ENCODE assay signal across 17 cellular contexts in the genomic region with DNA sequence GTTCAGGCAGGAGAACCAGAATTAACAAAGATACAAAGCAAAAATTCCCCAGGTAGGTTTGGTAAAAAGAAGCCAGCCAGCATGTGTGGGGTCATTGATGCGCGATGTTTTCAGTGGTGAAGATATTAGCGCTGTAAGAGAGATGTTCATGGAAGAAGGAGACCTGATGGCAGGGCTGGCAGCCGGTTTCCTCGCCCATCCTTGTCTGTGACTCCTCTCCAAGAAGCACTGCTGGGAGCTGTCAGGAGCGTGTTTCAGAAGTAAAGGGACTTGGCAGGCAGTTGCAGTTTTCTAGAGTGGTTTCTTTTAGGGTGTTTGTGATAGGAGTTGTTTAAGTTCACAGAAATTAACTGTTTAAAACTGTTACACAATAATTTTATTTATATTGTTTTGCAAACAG. TPM values are rescaled to one million over a fixed set of nuclear protein-coding genes. Genes with fewer than 3 reads are reported as not detected.
DNase-seq lines count a peak whose midpoint lies in the region; ATAC-seq and TF ChIP-seq lines count a peak whose summit lies in the region.
"Had no signal": no experiment of that assay in that cellular context is flagged by ENCODE, and none has a peak within 500 bp of the region (broad histone marks: within the 10 kb centered on the region; RNA-seq: fewer than 3 reads in every experiment).

No MANE protein-coding gene starts in this region.

- H3K36me3 Mint-ChIP-seq in T-helper 17 cell (ENCODE audit: low read depth) (peaks cover 8% of the 10 kb centered on the region), endodermal cell (ENCODE audit: low read depth) (peaks cover 33% of the 10 kb centered on the region)

- H3K18ac ChIP-seq in trophoblast cell (ENCODE audit: low read length), result no peak overlapping the region

- peaks cover 6% of the 10 kb centered on the region for H3K4me1 ChIP-seq in endodermal cell (ENCODE audit: control insufficient read depth, insufficient read depth, low read length)
- H3K4me1 ChIP-seq in trophoblast cell (ENCODE audit: control insufficient read depth in 1 of 2, insufficient read depth in 2 of 2, low read length in 2 of 2), result peaks cover 0 to 2% of the 10 kb centered on the region in 2 experiments

- H3K23ac ChIP-seq in trophoblast cell (ENCODE audit: low read length), result no peak overlapping the region

- ATAC-seq in T-helper 17 cell (no peak), HG03354 (IDR thresholded peaks at IDR 0.05; ENCODE audit: poor library complexity, severe bottlenecking, unreplicated experiment) (no peak), HG02642 (IDR thresholded peaks at IDR 0.05; ENCODE audit: poor library complexity, unreplicated experiment) (no peak), HG03571 (IDR thresholded peaks at IDR 0.05; ENCODE audit: unreplicated experiment) (no peak)
- ATAC-seq: CD8-positive, alpha-beta T cell; HepG2 had no signal

- no peak overlapping the region for H4K12ac ChIP-seq in trophoblast cell (ENCODE audit: low read depth, low read length)

- peaks cover 41% of the 10 kb centered on the region for H3K36me3 ChIP-seq in endodermal cell (ENCODE audit: control insufficient read depth, insufficient read depth, low read length)
- H3K36me3 ChIP-seq in trophoblast cell (ENCODE audit: control insufficient read depth in 1 of 2, insufficient read depth in 2 of 2, low read length in 2 of 2), result peaks cover 0 to 9% of the 10 kb centered on the region in 2 experiments

- H3K27ac Mint-ChIP-seq in T-helper 17 cell (peak overlapping the region; percentile 22), endodermal cell (peak overlapping the region; percentile 3)
- H3K27ac Mint-ChIP-seq: CD8-positive, alpha-beta T cell had no signal

- H2AFZ ChIP-seq in trophoblast cell (ENCODE audit: insufficient read depth, low read length, poor library complexity), result no peak overlapping the region

- H3K9me3 Mint-ChIP-seq in endodermal cell, result peaks cover 23% of the 10 kb centered on the region
- H3K9me3 Mint-ChIP-seq: CD8-positive, alpha-beta T cell had no signal

- H3K27ac ChIP-seq in endodermal cell (ENCODE audit: low read depth, low read length), result no peak overlapping the region
- H3K27ac ChIP-seq in trophoblast cell (ENCODE audit: low read depth, low read length), result no peak overlapping the region

- WGBS in endodermal cell (ENCODE audit: insufficient coverage in 1 of 2, insufficient read length in 1 of 2), 2 experiments, result 87 to 96% methylated on average over 3 to 6 of the region's 6 CpGs
- no CpG with 5 or more reads among the region's 6 CpGs for WGBS in trophoblast cell (ENCODE audit: extremely low coverage, insufficient coverage, insufficient read length)

- H3K9me3 ChIP-seq in T-helper 17 cell (ENCODE audit: control insufficient read depth, low read length, poor library complexity, severe bottlenecking) (no peaks in the 10 kb centered on the region), endodermal cell (ENCODE audit: control insufficient read depth, low read length) (no peaks in the 10 kb centered on the region), trophoblast cell (ENCODE audit: insufficient read depth, low read depth, low read length) (no peaks in the 10 kb centered on the region)

- H3K4me2 ChIP-seq in trophoblast cell (ENCODE audit: low read length), result no peak overlapping the region

- peak overlapping the region; percentile 15 for H2BK5ac ChIP-seq in trophoblast cell (ENCODE audit: low read depth, low read length, poor library complexity)

- no peak overlapping the region for H4K8ac ChIP-seq in trophoblast cell (ENCODE audit: low read depth, low read length)

- no peak overlapping the region for H2BK120ac ChIP-seq in trophoblast cell (ENCODE audit: insufficient read depth, low read length, poor library complexity)

- H3K79me2 ChIP-seq in trophoblast cell (ENCODE audit: control insufficient read depth, insufficient read depth, low read length, poor library complexity), result no peaks in the 10 kb centered on the region

- peak overlapping the region; percentile 83 for H2BK12ac ChIP-seq in trophoblast cell (ENCODE audit: low read length)

- H3K79me1 ChIP-seq in trophoblast cell (ENCODE audit: low read length), result no peaks in the 10 kb centered on the region

- H3K27me3 ChIP-seq in endodermal cell (ENCODE audit: control insufficient read depth, insufficient read depth, low read length, poor library complexity, severe bottlenecking) (no peaks in the 10 kb centered on the region), trophoblast cell (ENCODE audit: insufficient read depth, low read length) (no peaks in the 10 kb centered on the region)

- TF ChIP-seq CTCF in endodermal cell (conservative IDR thresholded peaks at IDR 0.05), result no peak

- H3K27me3 Mint-ChIP-seq in T-helper 17 cell, result no peaks in the 10 kb centered on the region
- peaks cover 2% of the 10 kb centered on the region for H3K27me3 Mint-ChIP-seq in endodermal cell (ENCODE audit: insufficient read depth)

- H3K4me3 ChIP-seq in endodermal cell (ENCODE audit: low read length) (no peak overlapping the region), trophoblast cell (ENCODE audit: low read depth, low read length) (no peak overlapping the region)

- no peak overlapping the region for H2AK5ac ChIP-seq in trophoblast cell (ENCODE audit: low read length)

- H4K91ac ChIP-seq in trophoblast cell (ENCODE audit: low read depth, low read length), result no peak overlapping the region

- DNase-seq in T-helper 17 cell, result no peak
- DNase-seq in endodermal cell, result no peak
- no peak for DNase-seq in trophoblast cell
- no peak for DNase-seq in SHP77 treated with DMSO at 0.1 percent for 48 hours (lab: John Stamatoyannopoulos, UW)
- DNase-seq: CD8-positive, alpha-beta T cell; COR-L47; DMS153; DMS79 treated with DMSO at 0.1 percent for 48 hours; EL; GDM1; GOT3; H9 had no signal

- no peak overlapping the region for H3K9ac ChIP-seq in endodermal cell (ENCODE audit: extremely low read depth, low read length, poor library complexity, severe bottlenecking)
- H3K9ac ChIP-seq in trophoblast cell (ENCODE audit: low read length), result no peak overlapping the region

- H3K4ac ChIP-seq in trophoblast cell (ENCODE audit: low read depth, low read length), result peak overlapping the region; percentile 35

- H3K14ac ChIP-seq in trophoblast cell (ENCODE audit: low read length), result no peak overlapping the region

- H3K4me1 Mint-ChIP-seq in T-helper 17 cell (peaks cover 6% of the 10 kb centered on the region), endodermal cell (peaks cover 4% of the 10 kb centered on the region)
- H3K4me1 Mint-ChIP-seq: H9 had no signal

- H3K4me3 Mint-ChIP-seq in T-helper 17 cell (no peak overlapping the region), endodermal cell (no peak overlapping the region)
- H3K4me3 Mint-ChIP-seq: CD14-positive monocyte; CD8-positive, alpha-beta T cell; H9 had no signal

RNA-seq across cellular contexts. Expression of a gene that starts 24.6 kb away (rescaled TPM):
- 10 to 100 TPM; 15.3 to 19.9 TPM for total RNA-seq in T-helper 17 cell
- total RNA-seq in endodermal cell, result 10 to 100 TPM; 36.2 to 41.9 TPM
- polyA plus RNA-seq in endodermal cell (2013, experiment 1 of 2), result 33.5 TPM
- polyA plus RNA-seq in endodermal cell (2013, experiment 2 of 2), result 35.1 TPM
- polyA plus RNA-seq in trophoblast cell (2013), result 20.9 and 23.2 TPM in 2 replicates
